8 cellular contexts compared by ENCODE assay signal in genomic region chr15:72784233-72784876, GRCh38. TPM values are rescaled to one million over a fixed set of nuclear protein-coding genes. Genes with fewer than 3 reads are reported as not detected.
DNase-seq lines count a peak whose midpoint lies in the region; ATAC-seq, FAIRE-seq and TF ChIP-seq lines count a peak whose summit lies in the region.

No MANE protein-coding gene starts in this region.

- peak overlapping the region; percentile 86 to 94 (median 91) for H3K4me3 Mint-ChIP-seq in T-cell
- H3K4me3 Mint-ChIP-seq in memory B cell: peak overlapping the region; percentile 90

- TF ChIP-seq RAD21 in H1 (IDR thresholded peaks at IDR 0.05 in 1 of 2, conservative IDR thresholded peaks at IDR 0.05 in 1 of 2; ENCODE audit: low read depth in 2 of 2, low read length in 2 of 2): peak; percentile 56 to 69

- H3K27ac Mint-ChIP-seq in T-cell (peak overlapping the region; percentile 95), memory B cell (peak overlapping the region; percentile 97)

- H3K23ac ChIP-seq in H1 (ENCODE audit: insufficient read length): no peak overlapping the region

- H2BK5ac ChIP-seq in H1 (ENCODE audit: low read depth, low read length): peak overlapping the region; percentile 36; the same call in 1 of the 2 replicates

- DNase-seq in A172 (ENCODE audit: low spot score) (peak; percentile 71), GM04504 (ENCODE audit: low read depth) (peak; percentile 71), NCI-H146 (lab: John Stamatoyannopoulos, UW) (peak; percentile 60), T-cell (peak in 12 of 34 experiments; percentile 6 to 68 (median 32)), H1 (ENCODE audit: low read depth in 1 of 2, low spot score in 2 of 2) (peak in 1 of 2 experiments; percentile 51), memory B cell (ENCODE audit: low spot score in 2 of 2) (no peak)

- FAIRE-seq in H1 (lab: Jason Lieb, UNC): no peak

- H2BK120ac ChIP-seq in H1 (replicated peaks; ENCODE audit: low read depth, low read length): no peak overlapping the region

- H3K4me3 ChIP-seq in H1 (ENCODE audit: extremely low read depth in 1 of 4, insufficient read depth in 2 of 4, low read depth in 3 of 4, low read length in 4 of 4) (peak overlapping the region; percentile 79 to 98 (median 89)), thymus (ENCODE audit: low read length) (peak overlapping the region; percentile 90)

- peak overlapping the region in 3 of 4 experiments; percentile 73 to 92 (median 82); a peak in 6 of 7 replicates for H3K9ac ChIP-seq in H1 (replicated peaks in 1 of 4; ENCODE audit: extremely low read depth in 1 of 4, low read depth in 3 of 4, low read length in 3 of 4)

- H3K9me3 ChIP-seq in H1 (ENCODE audit: insufficient read depth in 2 of 2, low read depth in 1 of 2, low read length in 1 of 2): no peaks in the 10 kb centered on the region
- H3K9me3 ChIP-seq in thymus (ENCODE audit: control insufficient read depth): no peaks in the 10 kb centered on the region

- peak overlapping the region; percentile 88 to 96 for H3K4me2 ChIP-seq in H1 (ENCODE audit: insufficient read depth in 1 of 2, low read depth in 2 of 2, low read length in 2 of 2)

- H3K4me1 ChIP-seq in H1 (replicated peaks in 1 of 4; ENCODE audit: control insufficient read depth in 3 of 4, insufficient read depth in 4 of 4, low read length in 3 of 4) (peaks cover 0 to 8% (median 2%) of the 10 kb centered on the region in 4 experiments; a peak in 3 of 7 replicates), thymus (ENCODE audit: control insufficient read depth, insufficient read depth, low read length) (peaks cover 15% of the 10 kb centered on the region)

- H3K79me1 ChIP-seq in H1 (ENCODE audit: low read depth, low read length): no peaks in the 10 kb centered on the region; the same call in 1 of the 2 replicates

- no peak overlapping the region for H3K18ac ChIP-seq in H1 (ENCODE audit: extremely low read depth, low read length)

- peaks cover 6% of the 10 kb centered on the region for H3K23me2 ChIP-seq in H1 (ENCODE audit: low read depth, low read length)

- peak; percentile 9 for ATAC-seq in HG02798 (IDR thresholded peaks at IDR 0.05; ENCODE audit: poor library complexity, unreplicated experiment)
- peak; percentile 2 to 26 (median 18) for ATAC-seq in T-cell (replicated peaks in 1 of 4)
- peak; percentile 5 for ATAC-seq in memory B cell (ENCODE audit: low read depth)

- H4K8ac ChIP-seq in H1 (ENCODE audit: extremely low read depth, insufficient read depth, low read length): peak overlapping the region; percentile 93; the same call in 1 of the 2 replicates

- H3K4ac ChIP-seq in H1 (replicated peaks; ENCODE audit: insufficient read length, low read depth, low read length): no peak overlapping the region

- H2AK5ac ChIP-seq in H1 (ENCODE audit: low read depth, low read length): no peak overlapping the region

- CTCF ChIA-PET in T-cell (lab: Charles Lee): interaction anchor here in 1 of 2 donors (0.5 kb wide), 1 partner anchor 584 kb away, joined by 3 read pairs; no protein-coding TSS in a partner anchor
- CTCF ChIA-PET in H1 (lab: Charles Lee; ENCODE audit: partially characterized antibody): interaction anchor here (0.7 to 2.0 kb wide), 10 partner anchors 11 to 730 kb away, joined by 3 to 21 read pairs (median 3); no protein-coding TSS in a partner anchor

- H3K4me1 Mint-ChIP-seq in T-cell (peaks cover 48 to 78% (median 53%) of the 10 kb centered on the region in 3 donors), memory B cell (peaks cover 27% of the 10 kb centered on the region)

- H4K20me1 ChIP-seq in H1 (replicated peaks in 1 of 2; ENCODE audit: control insufficient read depth in 1 of 2, insufficient read depth in 2 of 2, low read length in 2 of 2): peaks cover 0 to 1% of the 10 kb centered on the region in 2 experiments

- H3K36me3 ChIP-seq in H1 (ENCODE audit: control insufficient read depth in 2 of 4, insufficient read depth in 4 of 4, low read length in 3 of 4): no peaks in the 10 kb centered on the region
- no peaks in the 10 kb centered on the region for H3K36me3 ChIP-seq in thymus (ENCODE audit: control insufficient read depth, insufficient read depth)

- H3K36me3 Mint-ChIP-seq in T-cell (peaks cover 19% of the 10 kb centered on the region), memory B cell (peaks cover 19% of the 10 kb centered on the region)

- 0 out of 2 replicates have a peak overlapping the region, but pooled peaks have one; percentile 46 for H2BK15ac ChIP-seq in H1 (ENCODE audit: low read length)

- H2BK20ac ChIP-seq in H1 (ENCODE audit: low read length): no peak overlapping the region

- no peaks in the 10 kb centered on the region for H3K27me3 ChIP-seq in H1 (replicated peaks in 1 of 4; ENCODE audit: control insufficient read depth in 3 of 4, extremely low read depth in 1 of 4, insufficient read depth in 3 of 4, low read length in 3 of 4)
- no peaks in the 10 kb centered on the region for H3K27me3 ChIP-seq in thymus (ENCODE audit: control insufficient read depth, insufficient read depth)

- WGBS in H1 (ENCODE audit: extremely low coverage in 1 of 2, insufficient coverage in 1 of 2, insufficient read length in 1 of 2, insufficient replicate concordance in 2 of 2, low coverage in 1 of 2, low lambda C conversion rate in 2 of 2, missing lambda C conversion rate in 1 of 2), 2 experiments: 34% methylated on average over 16 of the region's 16 CpGs; no CpG with 5 or more reads in 1 of the 2 experiments
- WGBS in thymus: 27% methylated on average over 16 of the region's 16 CpGs

- H3K9me3 Mint-ChIP-seq in T-cell: no peaks in the 10 kb centered on the region
- H3K9me3 Mint-ChIP-seq in memory B cell: no peaks in the 10 kb centered on the region

- H3K56ac ChIP-seq in H1 (replicated peaks; ENCODE audit: insufficient read length, low read depth, low read length): no peak overlapping the region

- peak overlapping the region; percentile 45; the same call in 1 of the 2 replicates for H3K27ac ChIP-seq in H1 (ENCODE audit: low read depth, low read length)
- H3K27ac ChIP-seq in thymus (ENCODE audit: low read depth): peak overlapping the region; percentile 94

- TF ChIP-seq EP300 in H1 (IDR thresholded peaks at IDR 0.05; ENCODE audit: borderline replicate concordance in 1 of 2, low read depth in 2 of 2, low read length in 2 of 2): no peak

- peaks cover 0 to 37% of the 10 kb centered on the region in 2 experiments; a peak in 3 of 4 replicates for H3K79me2 ChIP-seq in H1 (ENCODE audit: control insufficient read depth in 1 of 2, insufficient read depth in 2 of 2, low read length in 2 of 2)

- no peak overlapping the region for H3K14ac ChIP-seq in H1 (ENCODE audit: insufficient read length)

- H4K5ac ChIP-seq in H1 (ENCODE audit: insufficient read length, low read depth, low read length): peak overlapping the region; percentile 1

- POLR2A ChIA-PET in T-cell (lab: Charles Lee): interaction anchor here in 1 of 2 donors (0.6 kb wide), 1 partner anchor 97 kb away, joined by 7 read pairs; no protein-coding TSS in a partner anchor
- POLR2A ChIA-PET in H1 (lab: Charles Lee; ENCODE audit: partially characterized antibody): interaction anchor here (3.3 kb wide), 1 partner anchor 11 kb away, joined by 11 read pairs; no protein-coding TSS in a partner anchor

- H3K27me3 Mint-ChIP-seq in T-cell (no peaks in the 10 kb centered on the region), memory B cell (no peaks in the 10 kb centered on the region)

- no peak for TF ChIP-seq POLR2A in H1 (IDR thresholded peaks at IDR 0.05; ENCODE audit: control extremely low read depth in 1 of 2, low read depth in 2 of 2, low read length in 2 of 2)

- peak in 2 of 3 experiments; percentile 37 to 54; a peak in 3 of 4 replicates for TF ChIP-seq CTCF in H1 (IDR thresholded peaks at IDR 0.05; ENCODE audit: control extremely low read depth in 1 of 3, insufficient read depth in 1 of 3, low read depth in 1 of 3, low read length in 3 of 3)

- H2BK12ac ChIP-seq in H1 (ENCODE audit: low read depth, low read length): no peak overlapping the region

- no peak overlapping the region for H4K91ac ChIP-seq in H1 (replicated peaks; ENCODE audit: insufficient read length, low read length)

- H2AFZ ChIP-seq in H1 (ENCODE audit: low read length): peak overlapping the region; percentile 96

TF ChIP-seq in H1, 55 proteins besides CTCF, POLR2A, EP300 and RAD21 (continues in another document):
- TF ChIP-seq TAF1 (IDR thresholded peaks at IDR 0.05; ENCODE audit: low read depth, low read length) (no peak), MAFK (IDR thresholded peaks at IDR 0.05; ENCODE audit: low read depth, low read length) (no peak), YY1 (IDR thresholded peaks at IDR 0.05; ENCODE audit: low read depth, low read length) (no peak)

RNA-seq across cellular contexts. Expression of gene ADPGK, which starts 0.8 kb away (rescaled TPM):
- 69.7 and 70.8 TPM in 2 replicates for total RNA-seq in A172 (2014; rRNA removed; shearing (Covaris generic))
- 100 to 1,000 TPM in 3 of 5 donors, 10 to 100 TPM in 2; 97.0 to 106 (median 102) TPM for total RNA-seq in T-cell
- total RNA-seq in H1 (2021; fragmentation: NEBNext Ultra II Directional; extraction: Animal tissue kit (Norgen Biotek cat#: 25700)): 35.7 and 38.2 TPM in 2 replicates
- polyA plus RNA-seq in H1 (2011; rRNA removed) (32.2 and 36.6 TPM in 2 replicates), thymus (100 TPM)
- 43.9 TPM for polyA plus RNA-seq in H1 (2011; cell fraction: cytosol; rRNA removed)
- 46.9 TPM for polyA plus RNA-seq in H1 (2011; cell fraction: nucleus; rRNA removed)
- 27.2 to 37.0 TPM (median 29.7 TPM) in 4 replicates for polyA plus RNA-seq in H1 (2012, experiment 1 of 2)
- polyA plus RNA-seq in H1 (2012, experiment 2 of 2): 28.0 TPM
- 47.2 TPM for polyA plus RNA-seq in H1 (2013, experiment 1 of 2)
- polyA plus RNA-seq in H1 (2013, experiment 2 of 2): 48.5 TPM
- polyA minus RNA-seq in H1 (2011; rRNA and poly(A)+ RNA removed): 33.9 and 45.6 TPM in 2 replicates
- 20.1 TPM for polyA minus RNA-seq in H1 (2011; cell fraction: cytosol; rRNA and poly(A)+ RNA removed)
- 40.0 TPM for polyA minus RNA-seq in H1 (2011; cell fraction: nucleus; rRNA and poly(A)+ RNA removed)

Comparison
In these comparisons a context has a peak if more than half of its experiments do, and no peak if none do; other contexts are left out.
1. DNase-seq: peak in A172 (single experiment), GM04504 (single experiment) and NCI-H146 (single experiment); none in memory B cell (0 of 2).
2. Peak in every context shown above with its lines, with median percentiles within 50 percentile points of each other: ATAC-seq.